Comparison of ENCODE assay signal across 24 cellular contexts in the genomic region with DNA sequence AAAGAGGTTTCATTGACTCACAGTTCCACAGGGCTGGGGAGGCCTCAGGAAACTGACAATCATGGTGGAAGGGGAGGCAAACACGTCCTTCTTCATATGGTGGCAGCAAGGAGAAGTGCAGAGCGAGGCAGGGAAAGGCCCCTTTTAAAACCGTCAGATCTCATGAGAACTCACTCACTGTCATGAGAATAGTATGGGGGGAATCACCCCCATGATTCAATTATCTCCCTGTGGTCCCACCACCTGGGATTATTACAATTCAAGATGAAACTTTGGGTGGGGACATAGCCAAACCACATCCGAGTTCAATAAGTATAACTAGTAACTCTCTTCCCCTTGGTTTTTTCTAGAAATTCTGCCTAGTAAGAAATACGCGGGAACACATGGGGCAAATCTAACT.
DNase-seq lines count a peak whose midpoint lies in the region; ATAC-seq and TF ChIP-seq lines count a peak whose summit lies in the region.
"Had no signal": no experiment of that assay in that cellular context is flagged by ENCODE, and none has a peak within 500 bp of the region (broad histone marks: within the 10 kb centered on the region; RNA-seq: fewer than 3 reads in every experiment).

No MANE protein-coding gene starts in this region.

- no peak overlapping the region for H4K8ac ChIP-seq in trophoblast cell (ENCODE audit: low read depth, low read length)

- H2BK5ac ChIP-seq in trophoblast cell (ENCODE audit: low read depth, low read length, poor library complexity): no peak overlapping the region

- peaks cover 12% of the 10 kb centered on the region for H3K79me1 ChIP-seq in trophoblast cell (ENCODE audit: low read length)

- H3K9me3 ChIP-seq in T-helper 17 cell (ENCODE audit: control insufficient read depth, low read length, poor library complexity, severe bottlenecking): no peaks in the 10 kb centered on the region
- no peaks in the 10 kb centered on the region for H3K9me3 ChIP-seq in endodermal cell (ENCODE audit: control insufficient read depth, low read length)
- H3K9me3 ChIP-seq in trophoblast cell (ENCODE audit: insufficient read depth, low read depth, low read length): no peaks in the 10 kb centered on the region
- H3K9me3 ChIP-seq: A549, BE2C, HAP-1 had no signal

- H3K36me3 Mint-ChIP-seq in activated CD8-positive, alpha-beta memory T cell treated with anti-CD3 and anti-CD28 coated beads, Interleukin-2, amount 10 ng/mL, durations not matched to agents 7 days and 5 days: no peaks in the 10 kb centered on the region
- H3K36me3 Mint-ChIP-seq in T-helper 17 cell (ENCODE audit: low read depth) (no peaks in the 10 kb centered on the region), endodermal cell (ENCODE audit: low read depth) (no peaks in the 10 kb centered on the region)
- H3K36me3 Mint-ChIP-seq: CD14-positive monocyte had no signal

- H3K4ac ChIP-seq in trophoblast cell (ENCODE audit: low read depth, low read length): no peak overlapping the region

- no peaks in the 10 kb centered on the region for H3K4me1 ChIP-seq in endodermal cell (ENCODE audit: control insufficient read depth, insufficient read depth, low read length)
- H3K4me1 ChIP-seq in trophoblast cell (ENCODE audit: control insufficient read depth in 1 of 2, insufficient read depth in 2 of 2, low read length in 2 of 2): peaks cover 3 to 10% of the 10 kb centered on the region in 2 experiments
- H3K4me1 ChIP-seq: A549; BE2C; BLaER1 treated with 17β-estradiol and CSF1 and Interleukin-3, amounts not matched to agents 10 nM and 100 nM; HAP-1 had no signal

- no peak overlapping the region for H3K4me3 Mint-ChIP-seq in activated CD8-positive, alpha-beta memory T cell treated with anti-CD3 and anti-CD28 coated beads, Interleukin-2, amount 10 ng/mL, durations not matched to agents 7 days and 5 days
- H3K4me3 Mint-ChIP-seq in T-helper 17 cell: no peak overlapping the region
- H3K4me3 Mint-ChIP-seq in endodermal cell: no peak overlapping the region
- H3K4me3 Mint-ChIP-seq: CD14-positive monocyte; CD4-positive, alpha-beta T cell; CD8-positive, alpha-beta memory T cell; HFFc6 had no signal

- peaks cover 3% of the 10 kb centered on the region for H3K79me2 ChIP-seq in trophoblast cell (ENCODE audit: control insufficient read depth, insufficient read depth, low read length, poor library complexity)

- H3K4me1 Mint-ChIP-seq in activated CD8-positive, alpha-beta memory T cell treated with anti-CD3 and anti-CD28 coated beads, Interleukin-2, amount 10 ng/mL, durations not matched to agents 7 days and 5 days: peaks cover 7% of the 10 kb centered on the region
- H3K4me1 Mint-ChIP-seq in T-helper 17 cell: peaks cover 5% of the 10 kb centered on the region
- no peaks in the 10 kb centered on the region for H3K4me1 Mint-ChIP-seq in endodermal cell
- H3K4me1 Mint-ChIP-seq: CD14-positive monocyte had no signal

- H3K9ac ChIP-seq in endodermal cell (ENCODE audit: extremely low read depth, low read length, poor library complexity, severe bottlenecking): no peak overlapping the region
- no peak overlapping the region for H3K9ac ChIP-seq in trophoblast cell (ENCODE audit: low read length)
- H3K9ac ChIP-seq: BLaER1 treated with 17β-estradiol and CSF1 and Interleukin-3, amounts not matched to agents 10 nM and 100 nM had no signal

- no peak overlapping the region for H2AK5ac ChIP-seq in trophoblast cell (ENCODE audit: low read length)

- H3K23ac ChIP-seq in trophoblast cell (ENCODE audit: low read length): no peak overlapping the region

- CTCF ChIA-PET in activated CD8-positive, alpha-beta memory T cell treated with anti-CD3 and anti-CD28 coated beads, Interleukin-2, amount 10 ng/mL, durations not matched to agents 7 days and 5 days (lab: Charles Lee): no interaction called here

- peak overlapping the region; percentile 33 for H4K91ac ChIP-seq in trophoblast cell (ENCODE audit: low read depth, low read length)

- peak; percentile 30 for ATAC-seq in activated CD8-positive, alpha-beta memory T cell treated with anti-CD3 and anti-CD28 coated beads, Interleukin-2, amount 10 ng/mL, durations not matched to agents 7 days and 5 days
- ATAC-seq in T-helper 17 cell: no peak
- ATAC-seq: A549 had no signal

- no peak overlapping the region for H3K18ac ChIP-seq in trophoblast cell (ENCODE audit: low read length)

- H3K14ac ChIP-seq in trophoblast cell (ENCODE audit: low read length): no peak overlapping the region

- DNase-seq in activated CD8-positive, alpha-beta memory T cell treated with anti-CD3 and anti-CD28 coated beads, Interleukin-2, amount 10 ng/mL, durations not matched to agents 7 days and 5 days: no peak
- no peak for DNase-seq in activated CD8-positive, alpha-beta memory T cell treated with anti-CD3 and anti-CD28 coated beads, Interleukin-2, amount 50 U/mL, for 48 hours
- DNase-seq in T-helper 17 cell (no peak), endodermal cell (no peak), trophoblast cell (no peak), substantia nigra (lab: John Stamatoyannopoulos, UW) (no peak), activated gamma-delta T cell treated with Interleukin-2 at 50 U/mL for 16 hours (no peak), NCI-H1105 treated with DMSO at 0.1 percent for 48 hours (lab: John Stamatoyannopoulos, UW) (no peak)
- DNase-seq: 8988T; ACHN; AML-193; BE2C; CD4-positive, alpha-beta T cell; CD8-positive, alpha-beta memory T cell; DMS 273 treated with DMSO at 0.1 percent for 48 hours; DMS79; EL; GDM1; GOT3; HFFc6 had no signal

- no peak overlapping the region for H2AFZ ChIP-seq in trophoblast cell (ENCODE audit: insufficient read depth, low read length, poor library complexity)

- no peak overlapping the region for H3K4me2 ChIP-seq in trophoblast cell (ENCODE audit: low read length)
- H3K4me2 ChIP-seq: A549; BLaER1 treated with 17β-estradiol and CSF1 and Interleukin-3, amounts not matched to agents 10 nM and 100 nM had no signal

- H3K27me3 ChIP-seq in endodermal cell (ENCODE audit: control insufficient read depth, insufficient read depth, low read length, poor library complexity, severe bottlenecking) (no peaks in the 10 kb centered on the region), trophoblast cell (ENCODE audit: insufficient read depth, low read length) (no peaks in the 10 kb centered on the region)
- H3K27me3 ChIP-seq: BLaER1 treated with 17β-estradiol and CSF1 and Interleukin-3, amounts not matched to agents 10 nM and 100 nM had no signal

- no peak overlapping the region for H3K4me3 ChIP-seq in endodermal cell (ENCODE audit: low read length)
- no peak overlapping the region for H3K4me3 ChIP-seq in trophoblast cell (ENCODE audit: low read depth, low read length)
- H3K4me3 ChIP-seq: A549; BLaER1 treated with 17β-estradiol and CSF1 and Interleukin-3, amounts not matched to agents 10 nM and 100 nM; HAP-1 had no signal

- WGBS in endodermal cell (ENCODE audit: insufficient coverage in 1 of 2, insufficient read length in 1 of 2), 2 experiments: 91 to 100% methylated on average over 3 to 6 of the region's 6 CpGs
- WGBS in trophoblast cell (ENCODE audit: extremely low coverage, insufficient coverage, insufficient read length): no CpG with 5 or more reads among the region's 6 CpGs

- no peak overlapping the region for H4K12ac ChIP-seq in trophoblast cell (ENCODE audit: low read depth, low read length)

- peaks cover 6% of the 10 kb centered on the region for H3K27me3 Mint-ChIP-seq in activated CD8-positive, alpha-beta memory T cell treated with anti-CD3 and anti-CD28 coated beads, Interleukin-2, amount 10 ng/mL, durations not matched to agents 7 days and 5 days
- H3K27me3 Mint-ChIP-seq in T-helper 17 cell: peaks cover 21% of the 10 kb centered on the region
- no peaks in the 10 kb centered on the region for H3K27me3 Mint-ChIP-seq in endodermal cell (ENCODE audit: insufficient read depth)

- H3K27ac ChIP-seq in endodermal cell (ENCODE audit: low read depth, low read length) (peak overlapping the region; percentile 47), trophoblast cell (ENCODE audit: low read depth, low read length) (no peak overlapping the region), substantia nigra (ENCODE audit: low read depth, low read length, poor library complexity, severe bottlenecking) (no peak overlapping the region)
- H3K27ac ChIP-seq: A549; BLaER1 treated with 17β-estradiol and CSF1 and Interleukin-3, amounts not matched to agents 10 nM and 100 nM had no signal

- H2BK120ac ChIP-seq in trophoblast cell (ENCODE audit: insufficient read depth, low read length, poor library complexity): no peak overlapping the region

- no peak overlapping the region for H2BK12ac ChIP-seq in trophoblast cell (ENCODE audit: low read length)

- no peak overlapping the region for H3K27ac Mint-ChIP-seq in activated CD8-positive, alpha-beta memory T cell treated with anti-CD3 and anti-CD28 coated beads, Interleukin-2, amount 10 ng/mL, durations not matched to agents 7 days and 5 days
- peak overlapping the region; percentile 6 for H3K27ac Mint-ChIP-seq in T-helper 17 cell
- H3K27ac Mint-ChIP-seq in endodermal cell: no peak overlapping the region
- H3K27ac Mint-ChIP-seq: CD14-positive monocyte; CD4-positive, alpha-beta T cell; HFFc6 had no signal

- H3K9me3 Mint-ChIP-seq in activated CD8-positive, alpha-beta memory T cell treated with anti-CD3 and anti-CD28 coated beads, Interleukin-2, amount 10 ng/mL, durations not matched to agents 7 days and 5 days (ENCODE audit: low read depth): peaks cover 3% of the 10 kb centered on the region
- no peaks in the 10 kb centered on the region for H3K9me3 Mint-ChIP-seq in endodermal cell
- H3K9me3 Mint-ChIP-seq: CD4-positive, alpha-beta T cell; CD8-positive, alpha-beta memory T cell; HFFc6 had no signal

- TF ChIP-seq CTCF in endodermal cell (conservative IDR thresholded peaks at IDR 0.05): no peak

- H3K36me3 ChIP-seq in endodermal cell (ENCODE audit: control insufficient read depth, insufficient read depth, low read length): no peaks in the 10 kb centered on the region
- no peaks in the 10 kb centered on the region for H3K36me3 ChIP-seq in trophoblast cell (ENCODE audit: control insufficient read depth in 1 of 2, insufficient read depth in 2 of 2, low read length in 2 of 2)
- H3K36me3 ChIP-seq: BE2C; BLaER1 treated with 17β-estradiol and CSF1 and Interleukin-3, amounts not matched to agents 10 nM and 100 nM; HAP-1 had no signal
